8 cellular contexts compared by ENCODE assay signal in genomic region chr1:55702064-55702463, GRCh38.
DNase-seq lines count a peak whose midpoint lies in the region; ATAC-seq and TF ChIP-seq lines count a peak whose summit lies in the region.

No MANE protein-coding gene starts in this region.

- H2BK5ac ChIP-seq in mesenchymal stem cell (ENCODE audit: low read depth, low read length, poor library complexity, severe bottlenecking) = no peak overlapping the region

- no peak overlapping the region for H4K8ac ChIP-seq in mesenchymal stem cell (ENCODE audit: low read length)

- no peaks in the 10 kb centered on the region for H3K79me2 ChIP-seq in DND-41 (ENCODE audit: insufficient read depth, low read length)

- H3K9ac ChIP-seq in DND-41 (ENCODE audit: low read depth, low read length) = no peak overlapping the region
- no peak overlapping the region for H3K9ac ChIP-seq in mesenchymal stem cell (ENCODE audit: low read length)

- peak; percentile 76; the same call in 2 of the 3 replicates for ATAC-seq in DND-41 (ENCODE audit: insufficient read depth, low read depth)
- ATAC-seq in GM21576 (IDR thresholded peaks at IDR 0.05; ENCODE audit: unreplicated experiment) = peak; percentile 63
- ATAC-seq in body of pancreas = peak; percentile 66
- no peak for ATAC-seq in activated naive CD4-positive, alpha-beta T cell treated with anti-CD3 and anti-CD28 coated beads, Interleukin-2, amount 50 U/mL, for 72 hours
- no peak for ATAC-seq in GM18520 (IDR thresholded peaks at IDR 0.05; ENCODE audit: unreplicated experiment)

- H3K79me1 ChIP-seq in mesenchymal stem cell (replicated peaks; ENCODE audit: low read length, poor library complexity, severe bottlenecking) = no peaks in the 10 kb centered on the region

- DNase-seq in DND-41 (peak; percentile 27), body of pancreas (peak in 2 of 4 donors; percentile 19 to 26), mesenchymal stem cell (peak; percentile 18), vagina (ENCODE audit: extremely low spot score in 2 of 2) (no peak)
- no peak for DNase-seq in activated naive CD4-positive, alpha-beta T cell treated with anti-CD3 and anti-CD28 coated beads, Interleukin-2, amount 50 U/mL, for 72 hours (ENCODE audit: low spot score in 2 of 2)

- H3K18ac ChIP-seq in mesenchymal stem cell (ENCODE audit: low read depth in 1 of 2, low read length in 2 of 2) = no peak overlapping the region

- H3K4me3 ChIP-seq in DND-41 (ENCODE audit: low read depth in 1 of 2, low read length in 2 of 2) = no peak overlapping the region
- no peak overlapping the region for H3K4me3 ChIP-seq in body of pancreas
- no peak overlapping the region for H3K4me3 ChIP-seq in mesenchymal stem cell (ENCODE audit: insufficient read depth in 1 of 2, low read depth in 1 of 2, low read length in 2 of 2)
- no peak overlapping the region for H3K4me3 ChIP-seq in vagina

- H3K4me2 ChIP-seq in DND-41 (ENCODE audit: insufficient read depth, low read length) (no peak overlapping the region), mesenchymal stem cell (ENCODE audit: low read length, poor library complexity, severe bottlenecking) (no peak overlapping the region)

- H3K36me3 Mint-ChIP-seq in activated naive CD4-positive, alpha-beta T cell treated with anti-CD3 and anti-CD28 coated beads, Interleukin-2, amount 50 U/mL, for 72 hours = no peaks in the 10 kb centered on the region

- H3K23ac ChIP-seq in mesenchymal stem cell (ENCODE audit: low read length in 2 of 2) = no peak overlapping the region

- no peaks in the 10 kb centered on the region for H4K20me1 ChIP-seq in DND-41 (ENCODE audit: insufficient read depth, low read length)

- H2AFZ ChIP-seq in DND-41 (ENCODE audit: low read depth, low read length) = no peak overlapping the region
- no peak overlapping the region for H2AFZ ChIP-seq in mesenchymal stem cell (ENCODE audit: low read depth, low read length)

- H3K9me3 Mint-ChIP-seq in activated naive CD4-positive, alpha-beta T cell treated with anti-CD3 and anti-CD28 coated beads, Interleukin-2, amount 50 U/mL, for 72 hours = no peaks in the 10 kb centered on the region

- no peak overlapping the region for H3K14ac ChIP-seq in mesenchymal stem cell (ENCODE audit: low read length in 2 of 2)

- WGBS in body of pancreas, 2 donors = 17 to 30% methylated on average over 1 of the region's 1 CpG
- 56% methylated on average over 1 of the region's 1 CpG for WGBS in mesenchymal stem cell

- H2AK5ac ChIP-seq in mesenchymal stem cell (ENCODE audit: low read length, severe bottlenecking) = no peak overlapping the region

- H2BK120ac ChIP-seq in mesenchymal stem cell (ENCODE audit: low read depth, low read length) = no peak overlapping the region

- no peak overlapping the region for H3K27ac Mint-ChIP-seq in activated naive CD4-positive, alpha-beta T cell treated with anti-CD3 and anti-CD28 coated beads, Interleukin-2, amount 50 U/mL, for 72 hours

- H3K36me3 ChIP-seq in DND-41 (ENCODE audit: insufficient read depth, low read length) (no peaks in the 10 kb centered on the region), body of pancreas (replicated peaks in 1 of 2; ENCODE audit: insufficient read depth in 1 of 2, low read depth in 2 of 2) (no peaks in the 10 kb centered on the region), mesenchymal stem cell (ENCODE audit: control insufficient read depth in 1 of 2, insufficient read depth in 2 of 2, low read depth in 1 of 2, low read length in 2 of 2) (no peaks in the 10 kb centered on the region), vagina (no peaks in the 10 kb centered on the region)

- H4K91ac ChIP-seq in mesenchymal stem cell (ENCODE audit: low read length) = no peak overlapping the region

- intact Hi-C loops in body of pancreas (cut with DNase I) (no loop called here), vagina (cut with DNase I) (no loop called here)

- H3K27me3 ChIP-seq in DND-41 (ENCODE audit: insufficient read depth, low read length, poor library complexity) (no peaks in the 10 kb centered on the region), body of pancreas (no peaks in the 10 kb centered on the region), mesenchymal stem cell (ENCODE audit: control insufficient read depth in 1 of 2, insufficient read depth in 1 of 2, low read length in 2 of 2) (no peaks in the 10 kb centered on the region), vagina (no peaks in the 10 kb centered on the region)

- H3K27ac ChIP-seq in DND-41 (ENCODE audit: low read length) (no peak overlapping the region), body of pancreas (no peak overlapping the region), mesenchymal stem cell (ENCODE audit: low read length, poor library complexity, severe bottlenecking) (no peak overlapping the region), vagina (no peak overlapping the region)

- no peak overlapping the region for H3K4ac ChIP-seq in mesenchymal stem cell (ENCODE audit: low read depth in 1 of 2, low read length in 2 of 2)

- TF ChIP-seq CTCF in DND-41 (IDR thresholded peaks at IDR 0.05; ENCODE audit: borderline replicate concordance, extremely low read depth, low read length, poor library complexity, severe bottlenecking) (peak; percentile 85), LNCAP (IDR thresholded peaks at IDR 0.05) (peak; percentile 87), body of pancreas (IDR thresholded peaks at IDR 0.05) (peak; percentile 33 to 87 (median 73)), vagina (IDR thresholded peaks at IDR 0.05) (no peak)

- H3K4me1 ChIP-seq in DND-41 (ENCODE audit: insufficient read depth, low read length) (no peaks in the 10 kb centered on the region), body of pancreas (no peaks in the 10 kb centered on the region), mesenchymal stem cell (ENCODE audit: control insufficient read depth, insufficient read depth, low read depth, low read length) (peaks cover 6% of the 10 kb centered on the region), vagina (peaks cover 8% of the 10 kb centered on the region)

- H2BK12ac ChIP-seq in mesenchymal stem cell (ENCODE audit: low read length in 2 of 2) = peak overlapping the region in 1 of 2 experiments; percentile 81

- TF ChIP-seq POLR2A in body of pancreas (IDR thresholded peaks at IDR 0.05) (no peak), vagina (IDR thresholded peaks at IDR 0.05) (no peak)

- H3K9me3 ChIP-seq in DND-41 (ENCODE audit: insufficient read depth, low read length, severe bottlenecking) (no peaks in the 10 kb centered on the region), body of pancreas (no peaks in the 10 kb centered on the region), mesenchymal stem cell (ENCODE audit: control insufficient read depth, low read length) (no peaks in the 10 kb centered on the region), vagina (no peaks in the 10 kb centered on the region)

- H2BK15ac ChIP-seq in mesenchymal stem cell (ENCODE audit: low read depth, poor library complexity, severe bottlenecking) = no peak overlapping the region

Comparison
In these comparisons a context has a peak if more than half of its experiments do, and no peak if none do; other contexts are left out.
1. ATAC-seq: peak in DND-41 (single experiment), GM21576 (single experiment) and body of pancreas (single experiment); none in activated naive CD4-positive, alpha-beta T cell treated with anti-CD3 and anti-CD28 coated beads, Interleukin-2, amount 50 U/mL, for 72 hours (0 of 2) and GM18520 (single experiment).
2. DNase-seq: peak in DND-41 (single experiment) and mesenchymal stem cell (single experiment); none in activated naive CD4-positive, alpha-beta T cell treated with anti-CD3 and anti-CD28 coated beads, Interleukin-2, amount 50 U/mL, for 72 hours (0 of 2) and vagina (0 of 2).
3. CTCF ChIP-seq: peak in DND-41 (single experiment), LNCAP (single experiment) and body of pancreas (7 of 7); none in vagina (0 of 3).